Comparison of ENCODE assay signal across 26 cellular contexts in the genomic region with DNA sequence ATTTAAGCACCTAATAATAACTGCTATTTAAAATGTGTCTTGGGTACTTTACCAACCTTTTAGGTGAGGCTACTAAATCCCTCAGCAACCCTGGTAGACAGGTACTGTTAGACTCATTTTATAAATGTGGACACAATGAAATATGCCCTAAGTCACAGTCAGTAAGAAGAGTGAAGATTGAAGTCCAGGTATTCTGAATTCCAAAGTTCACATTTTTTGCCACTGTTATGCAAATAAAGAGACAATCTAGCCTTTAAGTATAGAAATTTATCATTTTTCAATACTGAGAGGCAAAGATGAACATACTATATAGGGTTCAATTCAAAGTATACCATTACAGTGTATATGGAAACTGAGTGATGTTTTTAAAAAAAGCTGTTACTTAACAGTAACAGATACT.
"Had no signal": no experiment of that assay in that cellular context is flagged by ENCODE, and none has a peak within 500 bp of the region (broad histone marks: within the 10 kb centered on the region; RNA-seq: fewer than 3 reads in every experiment).

No MANE protein-coding gene starts in this region.

- DNase-seq: hippocampal formation; kidney glomerular epithelial cell; left cardiac atrium; left lung; mucosa of descending colon; naive thymus-derived CD8-positive, alpha-beta T cell; nucleus accumbens; pancreas; posterior cingulate gyrus; retina; right cardiac atrium; sigmoid colon; stimulated activated CD4-positive, alpha-beta T cell treated with anti-CD3 and anti-CD28 coated beads, Interleukin-1b, Interleukin-23, amount 100 ng/mL, for 48 hours; stimulated activated CD4-positive, alpha-beta T cell treated with anti-CD3 and anti-CD28 coated beads, Interleukin-2, amount 100 ng/mL, for 48 hours; stimulated activated CD4-positive, alpha-beta T cell treated with anti-CD3 and anti-CD28 coated beads, Interleukin-4, amount 100 ng/mL, for 4 hours; stimulated activated CD8-positive, alpha-beta memory T cell treated with anti-CD3 and anti-CD28 coated beads, Interleukin-4, amount 100 ng/mL, for 48 hours; stimulated activated naive CD4-positive, alpha-beta T cell treated with Interleukin-2 at 50 U/mL for 16 hours; stimulated activated naive CD8-positive, alpha-beta T cell treated with anti-CD3 and anti-CD28 coated beads, Interleukin-15, amount 100 ng/mL, for 72 hours; substantia nigra; uterus had no signal

- H3K9me3 ChIP-seq: left lung, mucosa of descending colon, pancreas, prostate gland, sigmoid colon, tibial nerve, uterus had no signal

- H3K4me3 ChIP-seq: left lung, lung, mucosa of descending colon, pancreas, prostate gland, sigmoid colon, smooth muscle cell, tibial nerve, uterus had no signal

- FAIRE-seq: keratinocyte, pancreas had no signal

- H3K27me3 ChIP-seq: left lung, pancreas, sigmoid colon, tibial nerve, uterus had no signal

- H3K4me2 ChIP-seq: smooth muscle cell had no signal

- ATAC-seq: left cardiac atrium; left lung; mucosa of descending colon; naive thymus-derived CD8-positive, alpha-beta T cell; pancreas; right cardiac atrium; stimulated activated memory B cell treated with anti-CD40 and anti-IgM and Interleukin-4, amounts not matched to agents 10 μg/mL and 1 μg/mL and 100 μg/mL, for 72 hours; stimulated activated naive CD8-positive, alpha-beta T cell treated with anti-CD3 and anti-CD28 coated beads, Interleukin-15, amount 100 ng/mL, for 72 hours had no signal

- H3K27ac ChIP-seq: left lung, pancreas, prostate gland, sigmoid colon, tibial nerve, uterus had no signal

- H3K36me3 ChIP-seq: pancreas, prostate gland, uterus had no signal

- H3K4me1 ChIP-seq: left lung, prostate gland, sigmoid colon, uterus had no signal
